Comparison of ENCODE assay signal across 8 cellular contexts in genomic region chr10:71963756-71964668, GRCh38. TPM values are rescaled to one million over a fixed set of nuclear protein-coding genes. Genes with fewer than 3 reads are reported as not detected.
DNase-seq lines count a peak whose midpoint lies in the region; ATAC-seq lines count a peak whose summit lies in the region.

TSS of gene CHST3 (plus strand) at chr10:71964395. CDS start at chr10:72005843, 41,448 bp downstream.

- no peaks in the 10 kb centered on the region for H3K4me1 Mint-ChIP-seq in activated T-helper 17 cell treated with anti-CD3 and anti-CD28 coated beads, Interleukin-2, amount 50 U/mL, for 72 hours

- no peaks in the 10 kb centered on the region for H3K36me3 ChIP-seq in BLaER1

- DNase-seq in HCEC 1CT: peak; percentile 35
- DNase-seq in head of caudate nucleus: peak in 40 of 42 donors; percentile 54 to 88 (median 74)
- DNase-seq in occipital lobe (lab: John Stamatoyannopoulos, UW): peak; percentile 22
- DNase-seq in NCI-H510A treated with DMSO at 0.1 percent for 48 hours (lab: John Stamatoyannopoulos, UW): no peak
- DNase-seq in NCI-H1694 treated with DMSO at 0.1 percent for 48 hours (lab: John Stamatoyannopoulos, UW): no peak
- no peak for DNase-seq in NOMO-1 (lab: John Stamatoyannopoulos, UW; ENCODE audit: unreplicated experiment in 2 of 2)

- no peaks in the 10 kb centered on the region for H3K9me3 Mint-ChIP-seq in activated T-helper 17 cell treated with anti-CD3 and anti-CD28 coated beads, Interleukin-2, amount 50 U/mL, for 72 hours

- H3K27ac ChIP-seq in BLaER1: no peak within 1 kb of the TSS

- peaks cover 29% of the 10 kb centered on the region for H4K20me1 ChIP-seq in BLaER1

- H3K36me3 Mint-ChIP-seq in activated T-helper 17 cell treated with anti-CD3 and anti-CD28 coated beads, Interleukin-2, amount 50 U/mL, for 72 hours (ENCODE audit: low read depth): no peaks in the 10 kb centered on the region

- ATAC-seq in activated T-helper 17 cell treated with anti-CD3 and anti-CD28 coated beads, Interleukin-2, amount 50 U/mL, for 72 hours (replicated peaks): peak; percentile 59

- H3K4me1 ChIP-seq in BLaER1: peaks cover 19% of the 10 kb centered on the region

- intact Hi-C loops in head of caudate nucleus (cut with DNase I): loop anchor here (10.0 kb wide), 1 partner anchor 371 kb away; no protein-coding TSS in a partner anchor

- H3K27me3 Mint-ChIP-seq in activated T-helper 17 cell treated with anti-CD3 and anti-CD28 coated beads, Interleukin-2, amount 50 U/mL, for 72 hours: peaks cover 41% of the 10 kb centered on the region

- peak within 1 kb of the TSS; percentile 89 for H3K4me2 ChIP-seq in BLaER1

- H3K27ac Mint-ChIP-seq in activated T-helper 17 cell treated with anti-CD3 and anti-CD28 coated beads, Interleukin-2, amount 50 U/mL, for 72 hours: no peak within 1 kb of the TSS

- H3K4me3 ChIP-seq in BLaER1: peak within 1 kb of the TSS; percentile 69

- peaks cover 20% of the 10 kb centered on the region for H3K9me3 ChIP-seq in BLaER1

- H3K27me3 ChIP-seq in BLaER1: peaks cover 62% of the 10 kb centered on the region

- peak within 1 kb of the TSS; percentile 54 for H3K9ac ChIP-seq in BLaER1

- peak within 1 kb of the TSS; percentile 70 for H3K4me3 Mint-ChIP-seq in activated T-helper 17 cell treated with anti-CD3 and anti-CD28 coated beads, Interleukin-2, amount 50 U/mL, for 72 hours

RNA-seq across cellular contexts. Expression of gene CHST3, which starts in this region (rescaled TPM):
- total RNA-seq in activated T-helper 17 cell treated with anti-CD3 and anti-CD28 coated beads, Interleukin-2, amount 50 U/mL, for 72 hours: under 1 TPM in 1 of 2 donors, not detected in 1; 0.19 TPM
- total RNA-seq in occipital lobe: 7.2 TPM

Comparison
In these comparisons a context has a peak if more than half of its experiments do, and no peak if none do; other contexts are left out.
1. Peak in ATAC-seq in activated T-helper 17 cell treated with anti-CD3 and anti-CD28 coated beads, Interleukin-2, amount 50 U/mL, for 72 hours; RNA of the gene not detected or under 1 TPM.
2. DNase-seq: peak in HCEC 1CT (single experiment), head of caudate nucleus (40 of 42) and occipital lobe (single experiment); none in NCI-H510A treated with DMSO at 0.1 percent for 48 hours (single experiment), NCI-H1694 treated with DMSO at 0.1 percent for 48 hours (single experiment) and NOMO-1 (0 of 2).